Comparison of ENCODE assay signal across 1 cellular context in the genomic region with DNA sequence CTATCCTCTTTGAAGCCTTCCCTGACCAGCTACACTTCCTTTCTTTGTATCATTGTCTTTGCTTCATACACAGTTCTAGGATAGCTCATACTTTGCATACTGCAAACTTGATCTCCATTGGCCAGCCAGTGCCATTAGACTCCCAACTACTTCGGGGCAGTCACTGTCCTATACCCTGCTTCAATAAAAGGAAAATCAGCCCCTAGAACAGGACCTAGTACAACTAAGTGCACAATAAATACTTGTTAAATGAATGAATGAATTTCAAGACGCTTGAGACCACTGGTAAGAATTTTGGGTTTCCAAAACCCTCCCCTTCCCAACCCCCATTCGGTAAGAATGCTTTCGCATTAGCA.
TF ChIP-seq lines count a peak whose summit lies in the region.

No MANE protein-coding gene starts in this region.

TF ChIP-seq in IMR-90, 13 proteins besides CTCF, POLR2A, EP300 and RAD21 (continued from another document):
- TF ChIP-seq, protein P1, sequence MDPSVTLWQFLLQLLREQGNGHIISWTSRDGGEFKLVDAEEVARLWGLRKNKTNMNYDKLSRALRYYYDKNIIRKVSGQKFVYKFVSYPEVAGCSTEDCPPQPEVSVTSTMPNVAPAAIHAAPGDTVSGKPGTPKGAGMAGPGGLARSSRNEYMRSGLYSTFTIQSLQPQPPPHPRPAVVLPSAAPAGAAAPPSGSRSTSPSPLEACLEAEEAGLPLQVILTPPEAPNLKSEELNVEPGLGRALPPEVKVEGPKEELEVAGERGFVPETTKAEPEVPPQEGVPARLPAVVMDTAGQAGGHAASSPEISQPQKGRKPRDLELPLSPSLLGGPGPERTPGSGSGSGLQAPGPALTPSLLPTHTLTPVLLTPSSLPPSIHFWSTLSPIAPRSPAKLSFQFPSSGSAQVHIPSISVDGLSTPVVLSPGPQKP (IDR thresholded peaks at IDR 0.05; ENCODE audit: borderline replicate concordance, low read depth, low read length), result no peak
- TF ChIP-seq, protein P2, sequence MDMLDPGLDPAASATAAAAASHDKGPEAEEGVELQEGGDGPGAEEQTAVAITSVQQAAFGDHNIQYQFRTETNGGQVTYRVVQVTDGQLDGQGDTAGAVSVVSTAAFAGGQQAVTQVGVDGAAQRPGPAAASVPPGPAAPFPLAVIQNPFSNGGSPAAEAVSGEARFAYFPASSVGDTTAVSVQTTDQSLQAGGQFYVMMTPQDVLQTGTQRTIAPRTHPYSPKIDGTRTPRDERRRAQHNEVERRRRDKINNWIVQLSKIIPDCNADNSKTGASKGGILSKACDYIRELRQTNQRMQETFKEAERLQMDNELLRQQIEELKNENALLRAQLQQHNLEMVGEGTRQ (IDR thresholded peaks at IDR 0.05; ENCODE audit: low read depth, low read length), result no peak
- no peak for TF ChIP-seq MXI1 (IDR thresholded peaks at IDR 0.05; ENCODE audit: borderline replicate concordance, low read depth, low read length)
- no peak for TF ChIP-seq SMC3 (IDR thresholded peaks at IDR 0.05; ENCODE audit: low read depth, low read length)
- TF ChIP-seq CHD1 (IDR thresholded peaks at IDR 0.05; ENCODE audit: low read depth, low read length), result no peak
- TF ChIP-seq MAFK (IDR thresholded peaks at IDR 0.05; ENCODE audit: low read depth, low read length), result no peak
- no peak for TF ChIP-seq RFX5 (IDR thresholded peaks at IDR 0.05; ENCODE audit: low read depth, low read length)
TF ChIP-seq in IMR-90: peak in this region for 0.
